19 cellular contexts compared by ENCODE assay signal in the genomic region with DNA sequence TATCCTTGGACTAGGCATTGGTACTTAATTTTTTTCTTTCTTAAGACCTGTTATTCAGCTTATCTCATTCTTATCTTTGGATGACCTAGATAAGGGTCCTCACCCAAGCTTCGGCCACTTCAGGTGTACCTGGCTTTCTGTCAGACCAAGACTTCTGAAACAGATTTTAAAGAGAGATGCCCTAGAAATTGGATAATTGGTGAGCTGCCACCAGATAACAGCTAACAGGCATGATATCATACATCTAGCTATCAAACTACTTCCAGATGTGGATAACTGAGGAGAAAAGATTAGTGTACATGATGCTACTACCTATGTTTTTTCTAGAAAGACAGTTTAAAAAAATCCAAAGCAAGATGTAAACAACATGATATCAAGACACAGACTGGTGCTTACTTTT. TPM values are rescaled to one million over a fixed set of nuclear protein-coding genes. Genes with fewer than 3 reads are reported as not detected.
DNase-seq lines count a peak whose midpoint lies in the region; TF ChIP-seq lines count a peak whose summit lies in the region.
"Had no signal": no experiment of that assay in that cellular context is flagged by ENCODE, and none has a peak within 500 bp of the region (broad histone marks: within the 10 kb centered on the region; RNA-seq: fewer than 3 reads in every experiment).

No MANE protein-coding gene starts in this region.

- TF ChIP-seq EP300 in SK-N-SH (IDR thresholded peaks at IDR 0.05; ENCODE audit: borderline replicate concordance in 1 of 2, low read depth in 1 of 2, low read length in 1 of 2) = peak in 1 of 2 experiments; percentile 62; a peak in 1 of 4 replicates

- no peak overlapping the region for H3K18ac ChIP-seq in mesendoderm (ENCODE audit: low read length)

- H3K4me1 ChIP-seq in SJCRH30 (peaks cover 28% of the 10 kb centered on the region), SK-N-SH (ENCODE audit: control insufficient read depth in 1 of 2, insufficient read depth in 2 of 2, low read depth in 1 of 2, low read length in 1 of 2) (peaks cover 0 to 2% of the 10 kb centered on the region in 2 experiments; a peak in 2 of 4 replicates), mesendoderm (ENCODE audit: control insufficient read depth, low read depth, low read length) (no peaks in the 10 kb centered on the region)
- H3K4me1 ChIP-seq: A549, BE2C, BLaER1 had no signal

- CTCF ChIA-PET in SK-N-SH (lab: Yijun Ruan, JAX) = interaction anchor here (0.7 to 1.2 kb wide), 3 partner anchors 11 to 1132 kb away, joined by 3 to 6 read pairs (median 3); no protein-coding TSS in a partner anchor

- 40% methylated on average over 1 of the region's 1 CpG for WGBS in SK-N-SH (ENCODE audit: low lambda C conversion rate)
- no CpG with 5 or more reads among the region's 1 CpG for WGBS in mesendoderm (ENCODE audit: extremely low coverage, insufficient coverage, low lambda C conversion rate)

- H2BK120ac ChIP-seq in mesendoderm (ENCODE audit: low read depth, low read length) = no peak overlapping the region

- H4K20me1 ChIP-seq in SK-N-SH (ENCODE audit: insufficient read depth) = no peaks in the 10 kb centered on the region
- H4K20me1 ChIP-seq: BLaER1 had no signal

- no peak for DNase-seq in SJCRH30
- DNase-seq in SK-N-SH = peak; percentile 40
- peak; percentile 48 for DNase-seq in mesendoderm
- DNase-seq in AML-193 (lab: John Stamatoyannopoulos, UW) = no peak
- DNase-seq in hepatic stellate cell (ENCODE audit: low spot score) = no peak
- no peak for DNase-seq in stimulated activated CD4-positive, alpha-beta T cell treated with anti-CD3 and anti-CD28 coated beads, Interleukin-4, amount 100 ng/mL, for 1 hour
- DNase-seq: BE2C; C1 segment of cervical spinal cord; CD4-positive, alpha-beta memory T cell; CD4-positive, CD25-positive, alpha-beta regulatory T cell; CD8-positive, alpha-beta memory T cell; COR-L47; DMS79 treated with DMSO at 0.1 percent for 48 hours; GF-D8 had no signal

- H3K4me1 Mint-ChIP-seq in nephron = peaks cover 16% of the 10 kb centered on the region
- H3K4me1 Mint-ChIP-seq: CD14-positive monocyte; CD4-positive, alpha-beta memory T cell; CD4-positive, CD25-positive, alpha-beta regulatory T cell; CD8-positive, alpha-beta memory T cell had no signal

- H3K9ac ChIP-seq in SK-N-SH (no peak overlapping the region), mesendoderm (ENCODE audit: low read length) (no peak overlapping the region)
- H3K9ac ChIP-seq: BLaER1 had no signal

- no peak overlapping the region for H3K56ac ChIP-seq in mesendoderm (ENCODE audit: low read length)

- no peak overlapping the region for H2BK15ac ChIP-seq in mesendoderm (replicated peaks; ENCODE audit: low read depth)

- peaks cover 4% of the 10 kb centered on the region for H3K36me3 Mint-ChIP-seq in nephron (ENCODE audit: low read depth)
- H3K36me3 Mint-ChIP-seq: CD14-positive monocyte; CD4-positive, alpha-beta memory T cell; CD4-positive, CD25-positive, alpha-beta regulatory T cell; CD8-positive, alpha-beta memory T cell had no signal

- no peak overlapping the region for H2AK5ac ChIP-seq in mesendoderm (ENCODE audit: low read length)

- H3K36me3 ChIP-seq in SJCRH30 (no peaks in the 10 kb centered on the region), SK-N-SH (replicated peaks in 1 of 2; ENCODE audit: control insufficient read depth in 1 of 2, insufficient read depth in 2 of 2, low read length in 1 of 2) (no peaks in the 10 kb centered on the region), mesendoderm (ENCODE audit: control insufficient read depth, insufficient read depth, low read length) (no peaks in the 10 kb centered on the region)
- H3K36me3 ChIP-seq: BE2C, BLaER1 had no signal

- TF ChIP-seq CTCF in SK-N-SH (IDR thresholded peaks at IDR 0.05) = no peak
- no peak for TF ChIP-seq CTCF in nephron (IDR thresholded peaks at IDR 0.05; ENCODE audit: unreplicated experiment in 3 of 3)

- no peaks in the 10 kb centered on the region for H3K9me2 ChIP-seq in SK-N-SH

- H3K4me3 ChIP-seq in SJCRH30 = no peak overlapping the region
- no peak overlapping the region for H3K4me3 ChIP-seq in SK-N-SH (ENCODE audit: low read depth in 2 of 2, low read length in 1 of 2)
- H3K4me3 ChIP-seq in mesendoderm (ENCODE audit: low read length) = no peak overlapping the region
- H3K4me3 ChIP-seq: A549, BLaER1 had no signal

- H3K79me2 ChIP-seq in SK-N-SH (ENCODE audit: insufficient read depth) = no peaks in the 10 kb centered on the region; the same call in 1 of the 2 replicates
- no peaks in the 10 kb centered on the region for H3K79me2 ChIP-seq in mesendoderm (ENCODE audit: control insufficient read depth, insufficient read depth, low read length)

- no peak overlapping the region for H3K4me2 ChIP-seq in SK-N-SH
- H3K4me2 ChIP-seq in mesendoderm (ENCODE audit: low read length) = no peak overlapping the region
- H3K4me2 ChIP-seq: A549, BLaER1 had no signal

- no peak overlapping the region for H4K8ac ChIP-seq in mesendoderm (ENCODE audit: low read depth, low read length)

- H3K27ac ChIP-seq in SJCRH30 = peak overlapping the region; percentile 80
- no peak overlapping the region for H3K27ac ChIP-seq in SK-N-SH (ENCODE audit: low read depth in 2 of 2, low read length in 1 of 2)
- H3K27ac ChIP-seq in mesendoderm (ENCODE audit: low read depth, low read length) = no peak overlapping the region
- H3K27ac ChIP-seq: 22Rv1, A549, BLaER1 had no signal

- H3K27ac Mint-ChIP-seq in nephron = peak overlapping the region in 2 of 3 experiments; percentile 31 to 58
- H3K27ac Mint-ChIP-seq: CD14-positive monocyte; CD4-positive, alpha-beta memory T cell; CD4-positive, CD25-positive, alpha-beta regulatory T cell; CD8-positive, alpha-beta memory T cell had no signal

- H3K4ac ChIP-seq in mesendoderm (ENCODE audit: low read depth, low read length) = no peak overlapping the region

- no peaks in the 10 kb centered on the region for H3K9me3 Mint-ChIP-seq in nephron
- H3K9me3 Mint-ChIP-seq: CD4-positive, alpha-beta memory T cell; CD8-positive, alpha-beta memory T cell had no signal

- H2BK5ac ChIP-seq in mesendoderm (ENCODE audit: low read length) = no peak overlapping the region

- TF ChIP-seq RAD21 in SK-N-SH (IDR thresholded peaks at IDR 0.05; ENCODE audit: low read length) = no peak

- no peak overlapping the region for H2AFZ ChIP-seq in SK-N-SH (ENCODE audit: low read depth)

- no peaks in the 10 kb centered on the region for H3K27me3 Mint-ChIP-seq in nephron (ENCODE audit: low read depth)
- H3K27me3 Mint-ChIP-seq: CD4-positive, alpha-beta memory T cell had no signal

- H3K23ac ChIP-seq in mesendoderm (ENCODE audit: low read length) = no peak overlapping the region

- H3F3A ChIP-seq in SK-N-SH (replicated peaks; ENCODE audit: insufficient read depth) = peaks cover 7% of the 10 kb centered on the region

- H3K79me1 ChIP-seq in mesendoderm (ENCODE audit: low read length) = no peaks in the 10 kb centered on the region

- H3K4me3 Mint-ChIP-seq in nephron = no peak overlapping the region
- H3K4me3 Mint-ChIP-seq: CD14-positive monocyte; CD4-positive, alpha-beta memory T cell; CD4-positive, CD25-positive, alpha-beta regulatory T cell; CD8-positive, alpha-beta memory T cell had no signal

- H3K27me3 ChIP-seq in SJCRH30 (no peaks in the 10 kb centered on the region), SK-N-SH (ENCODE audit: insufficient read depth) (no peaks in the 10 kb centered on the region), mesendoderm (ENCODE audit: insufficient read depth, low read length, poor library complexity) (no peaks in the 10 kb centered on the region)
- H3K27me3 ChIP-seq: BE2C, BLaER1 had no signal

- POLR2A ChIA-PET in SK-N-SH (lab: Yijun Ruan, JAX) = no interaction called here

- H4K5ac ChIP-seq in mesendoderm (ENCODE audit: low read length) = no peak overlapping the region

- H3K9me3 ChIP-seq in SJCRH30 (replicated peaks) (peaks cover 10% of the 10 kb centered on the region; the same call in 1 of the 2 replicates), SK-N-SH (no peaks in the 10 kb centered on the region)
- H3K9me3 ChIP-seq: A549, BE2C, BLaER1 had no signal

TF ChIP-seq in SK-N-SH, 30 proteins besides CTCF, POLR2A, EP300 and RAD21:
- peak; percentile 37 for TF ChIP-seq CHD2 (IDR thresholded peaks at IDR 0.05; ENCODE audit: low read length, partially characterized antibody)
- peak; percentile 38; the same call in 1 of the 2 replicates for TF ChIP-seq TCF12 (IDR thresholded peaks at IDR 0.05)
- TF ChIP-seq RFX5 (IDR thresholded peaks at IDR 0.05; ENCODE audit: low read length) = no peak
- peak; percentile 86 for TF ChIP-seq RCOR1 (IDR thresholded peaks at IDR 0.05; ENCODE audit: low read length)
- TF ChIP-seq GATA2 (CRISPR knock-in tag; IDR thresholded peaks at IDR 0.05) = peak; percentile 89

RNA-seq across cellular contexts. Expression of gene FZD4, which starts 52.9 kb away (rescaled TPM):
- total RNA-seq in SJCRH30 (2014; rRNA removed; shearing (Covaris generic)) = 5.8 and 6.1 TPM in 2 replicates
- polyA plus RNA-seq in SK-N-SH (2012; rRNA removed) = 0.72 and 0.93 TPM in 2 replicates
- polyA plus RNA-seq in SK-N-SH (2012; cell fraction: cytosol; rRNA removed) = 0.81 and 0.82 TPM in 2 replicates
- polyA plus RNA-seq in SK-N-SH (2012; cell fraction: nucleus; rRNA removed) = 0.62 and 1.0 TPM in 2 replicates
- polyA plus RNA-seq in mesendoderm (2013, experiment 1 of 2) = 4.7 TPM
- 4.2 TPM for polyA plus RNA-seq in mesendoderm (2013, experiment 2 of 2)
- total RNA-seq: CD4-positive, CD25-positive, alpha-beta regulatory T cell had no signal
- polyA plus RNA-seq: CD14-positive monocyte; CD4-positive, alpha-beta memory T cell; CD4-positive, CD25-positive, alpha-beta regulatory T cell; CD8-positive, alpha-beta memory T cell had no signal

Comparison
In these comparisons a context has a peak if more than half of its experiments do, and no peak if none do; other contexts are left out.
1. DNase-seq: peak in SK-N-SH (single experiment) and mesendoderm (single experiment); none in SJCRH30 (0 of 2), AML-193 (0 of 2), hepatic stellate cell (single experiment) and stimulated activated CD4-positive, alpha-beta T cell treated with anti-CD3 and anti-CD28 coated beads, Interleukin-4, amount 100 ng/mL, for 1 hour (single experiment).